9 cellular contexts compared by ENCODE assay signal in genomic region chr19:50368649-50369570, GRCh38. TPM values are rescaled to one million over a fixed set of nuclear protein-coding genes. Genes with fewer than 3 reads are reported as not detected.
A peak's percentile ranks its signal among the peaks of the same experiment; 100 is the strongest.
DNase-seq lines count a peak whose midpoint lies in the region; ATAC-seq, FAIRE-seq and TF ChIP-seq lines count a peak whose summit lies in the region.
"Had no signal": no experiment of that assay in that cellular context is flagged by ENCODE, and none has a peak within 500 bp of the region (broad histone marks: within the 10 kb centered on the region; RNA-seq: fewer than 3 reads in every experiment).

No MANE protein-coding gene starts in this region.

- H3K4ac ChIP-seq in H9 (ENCODE audit: low read depth, low read length) = no peak overlapping the region

- peaks cover 10% of the 10 kb centered on the region for H3K27me3 Mint-ChIP-seq in H9 (ENCODE audit: low read depth)

- H3K9ac ChIP-seq in H9 (ENCODE audit: extremely low read depth, insufficient read length, low read length) (peak overlapping the region; percentile 51), mammary epithelial cell (ENCODE audit: insufficient read depth, low read length) (peak overlapping the region; percentile 39)

- H3T11ph ChIP-seq in H9 (ENCODE audit: low read length) = no peak overlapping the region

- DNase-seq in COLO829 (ENCODE audit: low spot score) (peak; percentile 93), H9 (peak; percentile 89), NCI-H2107 treated with DMSO at 0.1 percent for 48 hours (lab: John Stamatoyannopoulos, UW; ENCODE audit: unreplicated experiment) (peak; percentile 11), WERI-Rb-1 (peak; percentile 81), mammary epithelial cell (peak; percentile 73), iPS-NIHi7 (ENCODE audit: extremely low spot score) (peak; percentile 80), small intestine (peak; percentile 94)

- no peaks in the 10 kb centered on the region for H3K4me1 ChIP-seq in H9 (ENCODE audit: insufficient read depth, low read length)
- H3K4me1 ChIP-seq in mammary epithelial cell (ENCODE audit: insufficient read depth, low read length) = peaks cover 5% of the 10 kb centered on the region
- peaks cover 0 to 2% of the 10 kb centered on the region in 2 donors for H3K4me1 ChIP-seq in small intestine (ENCODE audit: control insufficient read depth in 2 of 2, insufficient read depth in 1 of 2, low read depth in 1 of 2, low read length in 1 of 2)

- H4K20me1 ChIP-seq in H9 (ENCODE audit: control insufficient read depth, insufficient read depth, insufficient read length) (no peaks in the 10 kb centered on the region), mammary epithelial cell (ENCODE audit: insufficient read depth, low read length) (no peaks in the 10 kb centered on the region)

- ATAC-seq in GM18867 (IDR thresholded peaks at IDR 0.05; ENCODE audit: unreplicated experiment) = no peak

- WGBS in H9 (ENCODE audit: extremely low coverage, insufficient read length, low lambda C conversion rate) = no CpG with 5 or more reads among the region's 34 CpGs
- WGBS in mammary epithelial cell (ENCODE audit: low coverage, missing lambda C conversion rate) = 1% methylated on average over 27 of the region's 34 CpGs
- 4 to 10% (median 8%) methylated on average over 33 to 34 of the region's 34 CpGs for WGBS in small intestine, 3 donors

- no peak overlapping the region for H4K8ac ChIP-seq in H9 (replicated peaks; ENCODE audit: insufficient read length, low read depth, low read length)

- CTCF ChIA-PET in mammary epithelial cell (lab: Charles Lee; ENCODE audit: low non-redundant PET) = interaction anchor here (0.6 to 0.8 kb wide), 2 partner anchors 92 to 187 kb away, joined by 6 to 14 read pairs; no protein-coding TSS in a partner anchor

- in situ Hi-C loops in mammary epithelial cell (cut with MboI; ENCODE audit: low sequenced_read_pairs in 2 of 2) = loop anchor here (10.0 kb wide), 2 partner anchors 96 to 416 kb away; no protein-coding TSS in a partner anchor

- TF ChIP-seq CTCF in H9 (conservative IDR thresholded peaks at IDR 0.05) (peak; percentile 87), WERI-Rb-1 (IDR thresholded peaks at IDR 0.05; ENCODE audit: low read depth, low read length) (peak; percentile 67), mammary epithelial cell (conservative IDR thresholded peaks at IDR 0.05 in 1 of 2, IDR thresholded peaks at IDR 0.05 in 1 of 2; ENCODE audit: extremely low read depth in 1 of 2, insufficient read depth in 1 of 2, low read depth in 1 of 2, low read length in 2 of 2) (peak; percentile 68 to 82)

- no peak overlapping the region for H2BK12ac ChIP-seq in H9 (ENCODE audit: insufficient read length, low read depth, low read length)

- H3K9me3 Mint-ChIP-seq in H9 = no peaks in the 10 kb centered on the region

- H3K27me3 ChIP-seq in H9 (ENCODE audit: insufficient read depth, low read length) = no peaks in the 10 kb centered on the region
- no peaks in the 10 kb centered on the region for H3K27me3 ChIP-seq in WERI-Rb-1 (ENCODE audit: insufficient read depth, low read depth, severe bottlenecking)
- H3K27me3 ChIP-seq in mammary epithelial cell (ENCODE audit: insufficient read depth, low read length) = no peaks in the 10 kb centered on the region
- no peaks in the 10 kb centered on the region for H3K27me3 ChIP-seq in small intestine (ENCODE audit: control insufficient read depth in 2 of 2, insufficient read depth in 2 of 2, low read length in 2 of 2)

- FAIRE-seq in small intestine (lab: Jason Lieb, UNC) = no peak

- peaks cover 12% of the 10 kb centered on the region in 2 experiments for H3K4me1 Mint-ChIP-seq in H9

- no peaks in the 10 kb centered on the region for H3K36me3 ChIP-seq in WERI-Rb-1
- H3K36me3 ChIP-seq in mammary epithelial cell (ENCODE audit: insufficient read depth, low read length) = no peaks in the 10 kb centered on the region
- no peaks in the 10 kb centered on the region for H3K36me3 ChIP-seq in small intestine (ENCODE audit: control insufficient read depth in 2 of 2, insufficient read depth in 2 of 2, low read length in 2 of 2)

- intact Hi-C loops in mammary epithelial cell (cut with micrococcal nuclease) = loop anchor here (1.0 to 5.0 kb wide), 7 partner anchors 45 to 554 kb away; partner anchors contain the start of genes ASPDH, CLEC11A and JOSD2

- peak overlapping the region; percentile 95 to 98 (median 97) for H3K27ac Mint-ChIP-seq in H9

- no peak overlapping the region for H3K23ac ChIP-seq in H9 (ENCODE audit: insufficient read length, low read depth, low read length)

- no peak overlapping the region for H4K5ac ChIP-seq in H9 (ENCODE audit: insufficient read length, low read depth, low read length)

- no peak overlapping the region for H2BK20ac ChIP-seq in H9 (ENCODE audit: low read depth, low read length, poor library complexity, severe bottlenecking)

- H3K14ac ChIP-seq in H9 (ENCODE audit: insufficient read depth, low read length) = peak overlapping the region; percentile 28; the same call in 1 of the 2 replicates

- peak overlapping the region; percentile 40 for H3K18ac ChIP-seq in H9 (ENCODE audit: insufficient read length, low read depth, low read length)

- no peak overlapping the region for H2BK5ac ChIP-seq in H9 (ENCODE audit: insufficient read length, low read length)

- H3K4me2 ChIP-seq in H9 (ENCODE audit: insufficient read depth, insufficient read length, low read length) = peak overlapping the region; percentile 90
- peak overlapping the region; percentile 91 for H3K4me2 ChIP-seq in mammary epithelial cell (ENCODE audit: insufficient read depth, low read depth, low read length)

- dilution Hi-C loops in mammary epithelial cell (cut with HindIII; ENCODE audit: low sequenced_read_pairs) = no loop called here

- H3K36me3 Mint-ChIP-seq in H9 (ENCODE audit: insufficient read depth in 1 of 3, low read depth in 3 of 3) = no peaks in the 10 kb centered on the region; a peak in 1 of 7 replicates

- H4K91ac ChIP-seq in H9 (ENCODE audit: insufficient read length, low read depth, low read length) = no peak overlapping the region

- peak overlapping the region; percentile 82 to 93 for H3K4me3 Mint-ChIP-seq in H9

- no TSS peak for BruUV-seq in mammary epithelial cell (replicated peaks; lab: Mats Ljungman, UMichigan)

- no peak overlapping the region for H2AK5ac ChIP-seq in H9 (ENCODE audit: insufficient read length, low read length)

- no peak overlapping the region for H2BK15ac ChIP-seq in H9 (ENCODE audit: low read depth, low read length)

- no peaks in the 10 kb centered on the region for H3K79me2 ChIP-seq in H9 (ENCODE audit: insufficient read depth, low read length)
- no peaks in the 10 kb centered on the region for H3K79me2 ChIP-seq in mammary epithelial cell (ENCODE audit: insufficient read depth, low read length)

- no peak overlapping the region for H2AFZ ChIP-seq in H9 (ENCODE audit: low read length)
- H2AFZ ChIP-seq in mammary epithelial cell (ENCODE audit: low read depth, low read length) = peak overlapping the region; percentile 99

- H3K23me2 ChIP-seq in H9 (ENCODE audit: insufficient read length, low read depth, low read length, poor library complexity, severe bottlenecking) = peaks cover 5% of the 10 kb centered on the region

- H3K4me3 ChIP-seq in WERI-Rb-1 (ENCODE audit: low read depth, low read length) (peak overlapping the region; percentile 78), mammary epithelial cell (replicated peaks in 1 of 3; ENCODE audit: insufficient read depth in 1 of 3, low read depth in 2 of 3, low read length in 3 of 3) (peak overlapping the region; percentile 72 to 75 (median 74)), small intestine (ENCODE audit: low read depth in 1 of 2, low read length in 2 of 2) (peak overlapping the region; percentile 33 to 61)

- H3K56ac ChIP-seq in H9 (ENCODE audit: insufficient read length, low read depth, low read length) = no peak overlapping the region

- no peaks in the 10 kb centered on the region for H3K79me1 ChIP-seq in H9 (ENCODE audit: insufficient read depth, low read depth, low read length, poor library complexity, severe bottlenecking)

- H2BK120ac ChIP-seq in H9 (ENCODE audit: low read depth, low read length, poor library complexity, severe bottlenecking) = no peak overlapping the region

- H3K27ac ChIP-seq in H9 (ENCODE audit: insufficient read length, low read depth, low read length) (peak overlapping the region; percentile 30), WERI-Rb-1 (peak overlapping the region; percentile 74), mammary epithelial cell (ENCODE audit: insufficient read depth, low read depth, low read length) (peak overlapping the region; percentile 36), small intestine (ENCODE audit: low read depth in 1 of 2, low read length in 1 of 2) (peak overlapping the region in 1 of 2 donors; percentile 60)

- H3K9me3 ChIP-seq in H9 (ENCODE audit: control insufficient read depth, low read depth, low read length) = no peaks in the 10 kb centered on the region
- H3K9me3 ChIP-seq in WERI-Rb-1 (ENCODE audit: severe bottlenecking) = no peaks in the 10 kb centered on the region
- H3K9me3 ChIP-seq in mammary epithelial cell (replicated peaks; ENCODE audit: insufficient read depth, low read length) = no peaks in the 10 kb centered on the region
- H3K9me3 ChIP-seq in small intestine (ENCODE audit: control insufficient read depth, low read depth) = no peaks in the 10 kb centered on the region

RNA-seq across cellular contexts. Expression of gene NAPSA, which starts 3.5 kb away (rescaled TPM):
- total RNA-seq in H9 (2021) (0.33 and 0.44 TPM in 2 replicates), mammary epithelial cell (1 to 10 TPM in 1 of 2 donors, under 1 TPM in 1; 0.75 to 1.3 TPM)
- polyA plus RNA-seq in mammary epithelial cell (0.24 TPM), small intestine (1 to 10 TPM; 1.8 to 9.6 (median 7.0) TPM)
- not detected for polyA minus RNA-seq in mammary epithelial cell

RNA-seq across cellular contexts. Expression of gene NR1H2, which starts 7.3 kb away (rescaled TPM):
- total RNA-seq in H9 (2021) = 33.2 and 35.8 TPM in 2 replicates
- total RNA-seq in mammary epithelial cell = 10 to 100 TPM; 53.8 to 65.5 TPM
- polyA plus RNA-seq in mammary epithelial cell = 33.4 TPM
- polyA minus RNA-seq in mammary epithelial cell = 11.7 TPM
- 10 to 100 TPM; 55.1 to 78.4 (median 70.2) TPM for polyA plus RNA-seq in small intestine

RNA-seq across cellular contexts. Expression of gene POLD1, which starts 15.2 kb away (rescaled TPM):
- total RNA-seq in H9 (2021) (165 and 178 TPM in 2 replicates), mammary epithelial cell (10 to 100 TPM; 16.3 to 49.8 TPM)
- polyA plus RNA-seq in mammary epithelial cell (31.7 TPM), small intestine (10 to 100 TPM; 28.1 to 34.0 (median 33.1) TPM)
- 20.7 TPM for polyA minus RNA-seq in mammary epithelial cell

RNA-seq across cellular contexts. Expression of gene KCNC3, which starts 39.7 kb away (rescaled TPM):
- total RNA-seq in H9 (2021) (15.2 and 17.3 TPM in 2 replicates), mammary epithelial cell (under 1 TPM; 0.09 to 0.67 TPM)
- polyA plus RNA-seq in mammary epithelial cell (not detected), small intestine (under 1 TPM; 0.22 to 0.60 (median 0.27) TPM)
- polyA minus RNA-seq in mammary epithelial cell = not detected

RNA-seq across cellular contexts. Expression of gene SPIB, which starts 49.8 kb away (rescaled TPM):
- total RNA-seq in H9 (2021) = 30.2 and 33.3 TPM in 2 replicates
- not detected for total RNA-seq in mammary epithelial cell
- 0.06 TPM for polyA plus RNA-seq in mammary epithelial cell
- not detected for polyA minus RNA-seq in mammary epithelial cell
- polyA plus RNA-seq in small intestine = 10 to 100 TPM; 16.6 to 44.3 (median 33.3) TPM
- total RNA-seq: pulmonary artery endothelial cell had no signal

Comparison
In these comparisons a context has a peak if more than half of its experiments do, and no peak if none do; other contexts are left out.
1. DNase-seq: peak in every context shown above with its lines; median percentile 94 in small intestine; 93 in COLO829; 89 in H9; 81 in WERI-Rb-1; 80 in iPS-NIHi7; 73 in mammary epithelial cell; 11 in NCI-H2107 treated with DMSO at 0.1 percent for 48 hours.